Comparison of ENCODE assay signal across 8 cellular contexts in the genomic region with DNA sequence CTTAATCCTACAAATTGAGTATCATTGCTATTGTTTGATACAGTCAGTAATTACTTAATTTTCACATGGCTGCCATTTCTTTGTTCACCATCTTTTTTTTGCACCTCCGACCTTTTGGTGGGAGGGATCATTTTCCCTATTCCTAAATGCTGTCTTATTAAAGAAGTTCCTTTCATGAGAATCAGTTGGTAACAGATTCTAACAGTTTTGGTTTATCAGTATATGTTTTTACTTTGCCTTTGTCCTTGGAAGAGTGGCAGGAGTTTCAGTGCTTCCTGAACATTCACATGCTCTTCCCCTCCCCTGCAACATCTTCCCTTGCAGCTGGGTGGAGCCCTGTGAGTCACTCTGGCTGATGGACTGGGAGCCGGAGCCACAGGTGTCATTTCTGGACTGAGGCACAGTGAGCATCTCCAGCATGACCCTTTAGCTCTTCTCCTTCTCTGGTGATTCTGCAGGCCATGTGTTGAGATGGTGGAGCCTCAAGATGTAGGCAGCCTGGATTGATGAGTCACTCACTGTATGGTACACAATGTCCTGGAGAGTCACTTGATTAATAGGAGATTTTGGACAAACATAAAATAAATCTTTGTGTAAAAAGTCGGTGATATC.
DNase-seq lines count a peak whose midpoint lies in the region; ATAC-seq, FAIRE-seq and TF ChIP-seq lines count a peak whose summit lies in the region.

No MANE protein-coding gene starts in this region.

- POLR2A ChIA-PET in CD8-positive, alpha-beta T cell (lab: Charles Lee): no interaction called here

- H3K4me3 Mint-ChIP-seq in CD8-positive, alpha-beta T cell: no peak overlapping the region

- CTCF ChIA-PET in CD8-positive, alpha-beta T cell (lab: Charles Lee): no interaction called here

- no peaks in the 10 kb centered on the region for H3K4me1 ChIP-seq in CD8-positive, alpha-beta T cell (ENCODE audit: insufficient read depth, low read length)

- H3K27ac Mint-ChIP-seq in CD8-positive, alpha-beta T cell: no peak overlapping the region

- DNase-seq in GM12891 (ENCODE audit: insufficient read length, low spot score) (no peak), NCI-H345 (lab: John Stamatoyannopoulos, UW) (peak; percentile 42), retinal pigment epithelial cell (ENCODE audit: low read depth) (no peak)
- DNase-seq in CD8-positive, alpha-beta T cell: no peak
- DNase-seq in stimulated activated naive CD4-positive, alpha-beta T cell (lab: John Stamatoyannopoulos, UW): no peak

- H3K27ac ChIP-seq in CD8-positive, alpha-beta T cell (ENCODE audit: low read depth, low read length): no peak overlapping the region

- H3K36me3 ChIP-seq in CD8-positive, alpha-beta T cell (ENCODE audit: insufficient read depth, low read length): no peaks in the 10 kb centered on the region

- H3K9me3 Mint-ChIP-seq in CD8-positive, alpha-beta T cell: no peaks in the 10 kb centered on the region

- no peak for TF ChIP-seq POLR2A in GM12891 (IDR thresholded peaks at IDR 0.05; ENCODE audit: low read depth, low read length)

- H3K4me1 Mint-ChIP-seq in CD8-positive, alpha-beta T cell (ENCODE audit: low read depth): no peaks in the 10 kb centered on the region

- H3K27me3 Mint-ChIP-seq in CD8-positive, alpha-beta T cell (ENCODE audit: low read depth): peaks cover 2% of the 10 kb centered on the region

- peak; percentile 50 for FAIRE-seq in GM12891 (lab: Jason Lieb, UNC)

- peak; percentile 67 for ATAC-seq in esophagus mucosa
- no peak for ATAC-seq in GM21515 (IDR thresholded peaks at IDR 0.05; ENCODE audit: unreplicated experiment)
- no peak for ATAC-seq in GM21360 (IDR thresholded peaks at IDR 0.05; ENCODE audit: unreplicated experiment)
- ATAC-seq in CD8-positive, alpha-beta T cell: no peak

- H3K27me3 ChIP-seq in CD8-positive, alpha-beta T cell (ENCODE audit: insufficient read depth, low read length): peaks cover 3% of the 10 kb centered on the region

- TF ChIP-seq CTCF in retinal pigment epithelial cell (conservative IDR thresholded peaks at IDR 0.05; ENCODE audit: low read depth, low read length): peak; percentile 15
- no peak for TF ChIP-seq CTCF in CD8-positive, alpha-beta T cell (IDR thresholded peaks at IDR 0.05)

- H3K36me3 Mint-ChIP-seq in CD8-positive, alpha-beta T cell: no peaks in the 10 kb centered on the region

- H3K9me3 ChIP-seq in CD8-positive, alpha-beta T cell (ENCODE audit: low read length): no peaks in the 10 kb centered on the region

- intact Hi-C loops in CD8-positive, alpha-beta T cell (cut with DNase I, micrococcal nuclease): no loop called here

- H3K4me3 ChIP-seq in retinal pigment epithelial cell (ENCODE audit: low read length): no peak overlapping the region
- no peak overlapping the region for H3K4me3 ChIP-seq in CD8-positive, alpha-beta T cell (ENCODE audit: low read depth, low read length)

TF ChIP-seq in GM12891, 5 proteins besides CTCF, POLR2A, EP300 and RAD21:
- no peak for TF ChIP-seq POLR2AphosphoS5 (IDR thresholded peaks at IDR 0.05; ENCODE audit: low read depth, low read length)
- no peak for TF ChIP-seq SPI1 (IDR thresholded peaks at IDR 0.05; ENCODE audit: low read depth, low read length)
- TF ChIP-seq POU2F2 (IDR thresholded peaks at IDR 0.05; ENCODE audit: low read depth, low read length): no peak
- TF ChIP-seq PAX5 (IDR thresholded peaks at IDR 0.05; ENCODE audit: insufficient read depth, low read length, severe bottlenecking): no peak
- TF ChIP-seq TAF1 (IDR thresholded peaks at IDR 0.05; ENCODE audit: low read depth, low read length): no peak
